Comparison of ENCODE assay signal across 8 cellular contexts in the genomic region with DNA sequence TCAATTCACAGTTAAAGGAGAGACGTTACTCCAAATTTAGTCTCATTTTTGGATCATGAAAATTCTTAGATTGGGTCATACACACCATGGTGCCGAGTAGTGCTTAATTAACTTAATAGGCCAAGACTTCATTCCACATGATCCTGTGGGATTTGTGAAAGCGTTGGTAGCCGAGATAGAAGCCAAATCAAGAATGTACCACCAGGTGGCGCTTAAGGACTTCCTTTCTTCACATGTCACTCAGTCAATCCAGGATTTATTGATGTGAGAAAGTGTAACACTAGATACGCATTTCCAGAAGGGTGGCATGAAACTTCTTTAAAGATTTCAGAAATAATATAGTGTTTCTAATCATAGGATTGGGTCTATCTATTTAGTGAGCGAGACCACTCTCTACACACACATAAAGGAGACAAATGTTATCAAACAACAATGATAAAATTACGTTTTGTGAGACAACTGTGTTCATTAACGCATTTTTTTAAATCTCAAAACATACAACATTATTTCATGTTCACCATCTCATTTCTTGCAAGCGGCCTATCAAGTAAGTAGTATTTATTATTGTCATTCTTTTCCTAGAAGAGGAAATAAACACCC.
A peak's percentile ranks its signal among the peaks of the same experiment; 100 is the strongest.
DNase-seq lines count a peak whose midpoint lies in the region; ATAC-seq, FAIRE-seq and TF ChIP-seq lines count a peak whose summit lies in the region.

No MANE protein-coding gene starts in this region.

- no peak overlapping the region for H3K9ac ChIP-seq in Karpas-422 (ENCODE audit: low read length)
- H3K9ac ChIP-seq in H1 (replicated peaks in 1 of 4; ENCODE audit: extremely low read depth in 1 of 4, low read depth in 3 of 4, low read length in 3 of 4): no peak overlapping the region

- no peak overlapping the region for H3K56ac ChIP-seq in H1 (replicated peaks; ENCODE audit: insufficient read length, low read depth, low read length)

- peak; percentile 64 for DNase-seq in activated CD4-positive, alpha-beta T cell treated with anti-CD3 and anti-CD28 coated beads for 36 hours
- DNase-seq in activated CD4-positive, alpha-beta T cell treated with anti-CD3 and anti-CD28 coated beads for 1 hour: no peak
- peak; percentile 84 for DNase-seq in Karpas-422
- DNase-seq in RKO (ENCODE audit: low spot score): peak; percentile 79
- DNase-seq in H1 (ENCODE audit: low read depth in 1 of 2, low spot score in 2 of 2): peak; percentile 51 to 81
- DNase-seq in myocyte (ENCODE audit: low read depth): peak; percentile 46
- DNase-seq in natural killer cell treated with Interleukin-12 subunit alpha and Interleukin-12 subunit beta and Interleukin-15 and Interleukin-18, amount 100 ng/mL, for 72 hours (ENCODE audit: low spot score): no peak

- H2BK12ac ChIP-seq in H1 (ENCODE audit: low read depth, low read length): no peak overlapping the region

- WGBS in H1 (ENCODE audit: extremely low coverage in 1 of 2, insufficient coverage in 1 of 2, insufficient read length in 1 of 2, insufficient replicate concordance in 2 of 2, low coverage in 1 of 2, low lambda C conversion rate in 2 of 2, missing lambda C conversion rate in 1 of 2), 2 experiments: 27% methylated on average over 10 of the region's 10 CpGs; no CpG with 5 or more reads in 1 of the 2 experiments

- H2BK20ac ChIP-seq in H1 (ENCODE audit: low read length): no peak overlapping the region

- POLR2A ChIA-PET in activated CD4-positive, alpha-beta T cell treated with anti-CD3 and anti-CD28 coated beads for 36 hours (lab: Charles Lee): no interaction called here
- POLR2A ChIA-PET in H1 (lab: Charles Lee; ENCODE audit: partially characterized antibody): no interaction called here

- no peaks in the 10 kb centered on the region for H3K79me2 ChIP-seq in Karpas-422 (ENCODE audit: low read length)
- H3K79me2 ChIP-seq in H1 (ENCODE audit: control insufficient read depth in 1 of 2, insufficient read depth in 2 of 2, low read length in 2 of 2): no peaks in the 10 kb centered on the region

- CTCF ChIA-PET in activated CD4-positive, alpha-beta T cell treated with anti-CD3 and anti-CD28 coated beads for 36 hours (lab: Charles Lee): interaction anchor here (0.6 kb wide), 1 partner anchor 11 kb away, joined by 3 read pairs; no protein-coding TSS in a partner anchor
- CTCF ChIA-PET in H1 (lab: Charles Lee; ENCODE audit: partially characterized antibody): interaction anchor here (0.6 to 1.3 kb wide), 9 partner anchors 22 to 228 kb away, joined by 3 to 4 read pairs (median 3); no protein-coding TSS in a partner anchor

- H3K36me3 Mint-ChIP-seq in activated CD4-positive, alpha-beta T cell treated with anti-CD3 and anti-CD28 coated beads for 36 hours (ENCODE audit: low read depth): no peaks in the 10 kb centered on the region
- no peaks in the 10 kb centered on the region for H3K36me3 Mint-ChIP-seq in natural killer cell treated with Interleukin-12 subunit alpha and Interleukin-12 subunit beta and Interleukin-15 and Interleukin-18, amount 100 ng/mL, for 72 hours

- H4K91ac ChIP-seq in H1 (replicated peaks; ENCODE audit: insufficient read length, low read length): no peak overlapping the region

- H3K27ac ChIP-seq in Karpas-422 (ENCODE audit: low read length): no peak overlapping the region
- H3K27ac ChIP-seq in H1 (ENCODE audit: low read depth, low read length): no peak overlapping the region

- H2AFZ ChIP-seq in Karpas-422 (ENCODE audit: low read length): no peak overlapping the region
- no peak overlapping the region for H2AFZ ChIP-seq in H1 (ENCODE audit: low read length)

- no peak overlapping the region for H2BK5ac ChIP-seq in H1 (ENCODE audit: low read depth, low read length)

- H4K20me1 ChIP-seq in Karpas-422 (ENCODE audit: insufficient read depth, low read depth, low read length) (no peaks in the 10 kb centered on the region), H1 (replicated peaks in 1 of 2; ENCODE audit: control insufficient read depth in 1 of 2, insufficient read depth in 2 of 2, low read length in 2 of 2) (no peaks in the 10 kb centered on the region)

- no peaks in the 10 kb centered on the region for H3K4me1 ChIP-seq in Karpas-422 (ENCODE audit: low read length)
- no peaks in the 10 kb centered on the region for H3K4me1 ChIP-seq in H1 (replicated peaks in 1 of 4; ENCODE audit: control insufficient read depth in 3 of 4, insufficient read depth in 4 of 4, low read length in 3 of 4)

- TF ChIP-seq EP300 in H1 (IDR thresholded peaks at IDR 0.05; ENCODE audit: borderline replicate concordance in 1 of 2, low read depth in 2 of 2, low read length in 2 of 2): no peak

- no peak overlapping the region for H3K23ac ChIP-seq in H1 (ENCODE audit: insufficient read length)

- intact Hi-C loops in activated CD4-positive, alpha-beta T cell treated with anti-CD3 and anti-CD28 coated beads for 36 hours (cut with DNase I, micrococcal nuclease): loop anchor here in 1 of 2 experiments (2.0 to 5.0 kb wide), 2 partner anchors 218 to 1525 kb away; no protein-coding TSS in a partner anchor

- no peak overlapping the region for H3K4ac ChIP-seq in H1 (replicated peaks; ENCODE audit: insufficient read length, low read depth, low read length)

- ATAC-seq in activated CD4-positive, alpha-beta T cell treated with anti-CD3 and anti-CD28 coated beads for 36 hours: peak; percentile 47
- ATAC-seq in GM21447 (IDR thresholded peaks at IDR 0.05; ENCODE audit: unreplicated experiment): peak; percentile 76
- no peak for ATAC-seq in natural killer cell treated with Interleukin-12 subunit alpha and Interleukin-12 subunit beta and Interleukin-15 and Interleukin-18, amount 100 ng/mL, for 72 hours

- H3K27ac Mint-ChIP-seq in activated CD4-positive, alpha-beta T cell treated with anti-CD3 and anti-CD28 coated beads for 36 hours: no peak overlapping the region
- H3K27ac Mint-ChIP-seq in natural killer cell treated with Interleukin-12 subunit alpha and Interleukin-12 subunit beta and Interleukin-15 and Interleukin-18, amount 100 ng/mL, for 72 hours: no peak overlapping the region

- H3K9me2 ChIP-seq in Karpas-422 (replicated peaks; ENCODE audit: insufficient read depth, low read length): no peaks in the 10 kb centered on the region

- H3K9me3 ChIP-seq in Karpas-422 (ENCODE audit: low read length): no peaks in the 10 kb centered on the region
- no peaks in the 10 kb centered on the region for H3K9me3 ChIP-seq in H1 (ENCODE audit: insufficient read depth in 2 of 2, low read depth in 1 of 2, low read length in 1 of 2)

- no peak overlapping the region for H3K4me2 ChIP-seq in Karpas-422 (ENCODE audit: low read depth, low read length, poor library complexity, severe bottlenecking)
- no peak overlapping the region for H3K4me2 ChIP-seq in H1 (ENCODE audit: insufficient read depth in 1 of 2, low read depth in 2 of 2, low read length in 2 of 2)

- no peak overlapping the region for H4K5ac ChIP-seq in H1 (ENCODE audit: insufficient read length, low read depth, low read length)

- TF ChIP-seq RAD21 in H1 (IDR thresholded peaks at IDR 0.05 in 1 of 2, conservative IDR thresholded peaks at IDR 0.05 in 1 of 2; ENCODE audit: low read depth in 2 of 2, low read length in 2 of 2): peak; percentile 89 to 90

- H3K27me3 ChIP-seq in Karpas-422 (ENCODE audit: low read length) (no peaks in the 10 kb centered on the region), H1 (replicated peaks in 1 of 4; ENCODE audit: control insufficient read depth in 3 of 4, extremely low read depth in 1 of 4, insufficient read depth in 3 of 4, low read length in 3 of 4) (no peaks in the 10 kb centered on the region)

- no peak for TF ChIP-seq POLR2A in H1 (IDR thresholded peaks at IDR 0.05; ENCODE audit: control extremely low read depth in 1 of 2, low read depth in 2 of 2, low read length in 2 of 2)

- H2BK15ac ChIP-seq in H1 (ENCODE audit: low read length): no peak overlapping the region

- H2BK120ac ChIP-seq in H1 (replicated peaks; ENCODE audit: low read depth, low read length): no peak overlapping the region

- H3K4me3 ChIP-seq in Karpas-422 (ENCODE audit: low read length) (no peak overlapping the region), H1 (ENCODE audit: extremely low read depth in 1 of 4, insufficient read depth in 2 of 4, low read depth in 3 of 4, low read length in 4 of 4) (no peak overlapping the region)

- H3K4me1 Mint-ChIP-seq in activated CD4-positive, alpha-beta T cell treated with anti-CD3 and anti-CD28 coated beads for 36 hours: no peaks in the 10 kb centered on the region
- no peaks in the 10 kb centered on the region for H3K4me1 Mint-ChIP-seq in natural killer cell treated with Interleukin-12 subunit alpha and Interleukin-12 subunit beta and Interleukin-15 and Interleukin-18, amount 100 ng/mL, for 72 hours (ENCODE audit: low read depth in 2 of 2)

- H3K36me3 ChIP-seq in Karpas-422 (ENCODE audit: insufficient read depth, low read length) (no peaks in the 10 kb centered on the region), H1 (ENCODE audit: control insufficient read depth in 2 of 4, insufficient read depth in 4 of 4, low read length in 3 of 4) (no peaks in the 10 kb centered on the region)

- H3K27me3 Mint-ChIP-seq in activated CD4-positive, alpha-beta T cell treated with anti-CD3 and anti-CD28 coated beads for 36 hours: no peaks in the 10 kb centered on the region
- no peaks in the 10 kb centered on the region for H3K27me3 Mint-ChIP-seq in natural killer cell treated with Interleukin-12 subunit alpha and Interleukin-12 subunit beta and Interleukin-15 and Interleukin-18, amount 100 ng/mL, for 72 hours

- no peak overlapping the region for H2AK5ac ChIP-seq in H1 (ENCODE audit: low read depth, low read length)

- no peaks in the 10 kb centered on the region for H3K9me3 Mint-ChIP-seq in activated CD4-positive, alpha-beta T cell treated with anti-CD3 and anti-CD28 coated beads for 36 hours (ENCODE audit: low read depth)
- peaks cover 16% of the 10 kb centered on the region for H3K9me3 Mint-ChIP-seq in natural killer cell treated with Interleukin-12 subunit alpha and Interleukin-12 subunit beta and Interleukin-15 and Interleukin-18, amount 100 ng/mL, for 72 hours

- H3K14ac ChIP-seq in H1 (ENCODE audit: insufficient read length): no peak overlapping the region

- no peak overlapping the region for H4K8ac ChIP-seq in H1 (ENCODE audit: extremely low read depth, insufficient read depth, low read length)

- TF ChIP-seq CTCF in H1 (IDR thresholded peaks at IDR 0.05; ENCODE audit: control extremely low read depth in 1 of 3, insufficient read depth in 1 of 3, low read depth in 1 of 3, low read length in 3 of 3): peak in 2 of 3 experiments; percentile 69 to 76; a peak in 3 of 4 replicates

- no peaks in the 10 kb centered on the region for H3K79me1 ChIP-seq in H1 (ENCODE audit: low read depth, low read length)

- FAIRE-seq in H1 (lab: Jason Lieb, UNC): peak; percentile 86

- H3K23me2 ChIP-seq in H1 (ENCODE audit: low read depth, low read length): no peaks in the 10 kb centered on the region

- H3K18ac ChIP-seq in H1 (ENCODE audit: extremely low read depth, low read length): no peak overlapping the region

- no peak overlapping the region for H3K4me3 Mint-ChIP-seq in activated CD4-positive, alpha-beta T cell treated with anti-CD3 and anti-CD28 coated beads for 36 hours
- H3K4me3 Mint-ChIP-seq in natural killer cell treated with Interleukin-12 subunit alpha and Interleukin-12 subunit beta and Interleukin-15 and Interleukin-18, amount 100 ng/mL, for 72 hours: no peak overlapping the region

TF ChIP-seq in H1, 55 proteins besides CTCF, POLR2A, EP300 and RAD21 (continues in another document):
- TF ChIP-seq RFX5 (IDR thresholded peaks at IDR 0.05; ENCODE audit: borderline replicate concordance, low read depth, low read length) (no peak), TCF12 (IDR thresholded peaks at IDR 0.05; ENCODE audit: low read depth, low read length) (no peak)

Comparison
In these comparisons a context has a peak if more than half of its experiments do, and no peak if none do; other contexts are left out.
1. DNase-seq: peak in activated CD4-positive, alpha-beta T cell treated with anti-CD3 and anti-CD28 coated beads for 36 hours (single experiment), Karpas-422 (single experiment), RKO (single experiment), H1 (2 of 2) and myocyte (single experiment); none in activated CD4-positive, alpha-beta T cell treated with anti-CD3 and anti-CD28 coated beads for 1 hour (single experiment) and natural killer cell treated with Interleukin-12 subunit alpha and Interleukin-12 subunit beta and Interleukin-15 and Interleukin-18, amount 100 ng/mL, for 72 hours (single experiment).
2. ATAC-seq: peak in activated CD4-positive, alpha-beta T cell treated with anti-CD3 and anti-CD28 coated beads for 36 hours (single experiment) and GM21447 (single experiment); none in natural killer cell treated with Interleukin-12 subunit alpha and Interleukin-12 subunit beta and Interleukin-15 and Interleukin-18, amount 100 ng/mL, for 72 hours (0 of 2).